In the genomic region with DNA sequence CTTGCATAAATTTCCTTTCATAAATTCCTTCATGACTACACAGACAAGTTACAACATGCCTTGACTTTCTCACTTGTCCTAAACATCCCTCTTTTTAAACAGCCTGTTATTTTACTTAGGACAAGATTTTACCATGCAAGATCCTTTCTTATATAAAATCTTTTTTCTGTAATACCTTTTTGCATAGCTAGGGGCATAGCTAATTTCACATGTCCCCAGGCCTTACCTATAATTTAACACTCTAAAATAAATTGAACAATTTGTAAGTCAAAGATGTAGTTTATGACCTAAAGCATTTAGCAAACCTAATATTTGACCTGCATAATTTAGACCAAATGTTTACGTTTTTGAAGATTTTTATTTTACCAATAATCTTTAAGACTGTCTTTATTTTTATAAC, we compare ENCODE assay signal across 13 cellular contexts.
DNase-seq lines count a peak whose midpoint lies in the region; TF ChIP-seq lines count a peak whose summit lies in the region.
"Had no signal": no experiment of that assay in that cellular context is flagged by ENCODE, and none has a peak within 500 bp of the region (broad histone marks: within the 10 kb centered on the region; RNA-seq: fewer than 3 reads in every experiment).

No MANE protein-coding gene starts in this region.

- in situ Hi-C loops in mammary epithelial cell (cut with MboI; ENCODE audit: low sequenced_read_pairs in 2 of 2) = no loop called here

- no peak overlapping the region for H3K4me3 Mint-ChIP-seq in neural crest cell
- H3K4me3 Mint-ChIP-seq: HFFc6 had no signal

- peak; percentile 24; the same call in 1 of the 2 replicates for TF ChIP-seq CTCF in OCI-LY7 (conservative IDR thresholded peaks at IDR 0.05; ENCODE audit: low read length)
- peak in 1 of 2 donors; percentile 12 for TF ChIP-seq CTCF in mammary epithelial cell (conservative IDR thresholded peaks at IDR 0.05 in 1 of 2, IDR thresholded peaks at IDR 0.05 in 1 of 2; ENCODE audit: extremely low read depth in 1 of 2, insufficient read depth in 1 of 2, low read depth in 1 of 2, low read length in 2 of 2)
- no peak for TF ChIP-seq CTCF in epithelial cell of esophagus (IDR thresholded peaks at IDR 0.05; ENCODE audit: insufficient read depth, low read depth, low read length, missing control alignments)
- TF ChIP-seq CTCF in neural crest cell (conservative IDR thresholded peaks at IDR 0.05) = peak; percentile 35

- H3K27me3 Mint-ChIP-seq in neural crest cell (ENCODE audit: low read depth) = no peaks in the 10 kb centered on the region

- no peaks in the 10 kb centered on the region for H3K4me1 Mint-ChIP-seq in neural crest cell

- no peaks in the 10 kb centered on the region for H4K20me1 ChIP-seq in OCI-LY7 (ENCODE audit: insufficient read depth, low read length)
- H4K20me1 ChIP-seq in mammary epithelial cell (ENCODE audit: insufficient read depth, low read length) = no peaks in the 10 kb centered on the region

- H3K27ac Mint-ChIP-seq in neural crest cell (ENCODE audit: unreplicated experiment) = no peak overlapping the region
- H3K27ac Mint-ChIP-seq: HFFc6 had no signal

- H3K4me1 ChIP-seq in OCI-LY7 (ENCODE audit: insufficient read depth, low read length, poor library complexity, severe bottlenecking) (no peaks in the 10 kb centered on the region), mammary epithelial cell (ENCODE audit: insufficient read depth, low read length) (peaks cover 6% of the 10 kb centered on the region)
- H3K4me1 ChIP-seq: A549 had no signal

- WGBS in mammary epithelial cell (ENCODE audit: low coverage, missing lambda C conversion rate) = 62% methylated on average over 1 of the region's 1 CpG

- no peaks in the 10 kb centered on the region for H3K27me3 ChIP-seq in mammary epithelial cell (ENCODE audit: insufficient read depth, low read length)

- no peaks in the 10 kb centered on the region for H3K9me3 ChIP-seq in OCI-LY7 (ENCODE audit: low read length)
- no peaks in the 10 kb centered on the region for H3K9me3 ChIP-seq in mammary epithelial cell (replicated peaks; ENCODE audit: insufficient read depth, low read length)
- H3K9me3 ChIP-seq: A549 had no signal

- H3K9me3 Mint-ChIP-seq in neural crest cell = no peaks in the 10 kb centered on the region

- intact Hi-C loops in OCI-LY7 (cut with micrococcal nuclease; ENCODE audit: unreplicated experiment) (loop anchor here (10.0 kb wide), 1 partner anchor 1785 kb away; no protein-coding TSS in a partner anchor), mammary epithelial cell (cut with micrococcal nuclease) (no loop called here)

- H2AFZ ChIP-seq in OCI-LY7 (ENCODE audit: low read length) (no peak overlapping the region), mammary epithelial cell (ENCODE audit: low read depth, low read length) (peak overlapping the region; percentile 11)

- DNase-seq in OCI-LY7 (ENCODE audit: low spot score) (no peak), mammary epithelial cell (peak; percentile 7), epithelial cell of esophagus (ENCODE audit: low read depth) (peak; percentile 51), neural crest cell (ENCODE audit: low read depth, low spot score) (no peak), AG08395 (ENCODE audit: low spot score) (no peak), HK-2 (ENCODE audit: unreplicated experiment) (no peak), cerebellum (ENCODE audit: low spot score) (no peak), SHP77 treated with DMSO at 0.1 percent for 48 hours (lab: John Stamatoyannopoulos, UW) (no peak)
- DNase-seq: DMS53, GF-D8, HCEC 1CT, HFFc6 had no signal

- H3K36me3 ChIP-seq in OCI-LY7 (ENCODE audit: insufficient read depth, low read length) = no peaks in the 10 kb centered on the region
- H3K36me3 ChIP-seq in mammary epithelial cell (ENCODE audit: insufficient read depth, low read length) = no peaks in the 10 kb centered on the region

- H3K36me3 Mint-ChIP-seq in neural crest cell (ENCODE audit: low read depth) = no peaks in the 10 kb centered on the region

- H3K4me3 ChIP-seq in OCI-LY7 (ENCODE audit: low read depth, low read length, poor library complexity, severe bottlenecking) (no peak overlapping the region), mammary epithelial cell (replicated peaks in 1 of 3; ENCODE audit: insufficient read depth in 1 of 3, low read depth in 2 of 3, low read length in 3 of 3) (no peak overlapping the region), epithelial cell of esophagus (ENCODE audit: low read length) (no peak overlapping the region)
- H3K4me3 ChIP-seq: A549 had no signal

- H3K27ac ChIP-seq in OCI-LY7 (ENCODE audit: low read depth, low read length, poor library complexity, severe bottlenecking) = no peak overlapping the region
- H3K27ac ChIP-seq in mammary epithelial cell (ENCODE audit: insufficient read depth, low read depth, low read length) = no peak overlapping the region
- H3K27ac ChIP-seq: A549 had no signal

- H3K79me2 ChIP-seq in OCI-LY7 (ENCODE audit: insufficient read depth, low read depth, low read length) = no peaks in the 10 kb centered on the region
- H3K79me2 ChIP-seq in mammary epithelial cell (ENCODE audit: insufficient read depth, low read length) = no peaks in the 10 kb centered on the region

- dilution Hi-C loops in mammary epithelial cell (cut with HindIII; ENCODE audit: low sequenced_read_pairs) = no loop called here

- POLR2A ChIA-PET in OCI-LY7 (lab: Charles Lee) = no interaction called here

- BruUV-seq in OCI-LY7 (replicated peaks; lab: Mats Ljungman, UMichigan) (no TSS peak), mammary epithelial cell (replicated peaks; lab: Mats Ljungman, UMichigan) (no TSS peak)

- no peaks in the 10 kb centered on the region for H3K9me2 ChIP-seq in OCI-LY7 (ENCODE audit: insufficient read depth, low read length)

- H3K9ac ChIP-seq in mammary epithelial cell (ENCODE audit: insufficient read depth, low read length) = no peak overlapping the region

- CTCF ChIA-PET in OCI-LY7 (lab: Charles Lee; ENCODE audit: unreplicated experiment) (no interaction called here), mammary epithelial cell (lab: Charles Lee; ENCODE audit: low non-redundant PET) (no interaction called here)

- H3K4me2 ChIP-seq in OCI-LY7 (ENCODE audit: low read length) (no peak overlapping the region), mammary epithelial cell (ENCODE audit: insufficient read depth, low read depth, low read length) (peak overlapping the region; percentile 70)
- H3K4me2 ChIP-seq: A549 had no signal

Comparison
In these comparisons a context has a peak if more than half of its experiments do, and no peak if none do; other contexts are left out.
1. DNase-seq: peak in mammary epithelial cell (single experiment) and epithelial cell of esophagus (single experiment); none in OCI-LY7 (single experiment), neural crest cell (single experiment), AG08395 (single experiment), HK-2 (single experiment), cerebellum (single experiment) and SHP77 treated with DMSO at 0.1 percent for 48 hours (single experiment).